ENCODE assay signal across 8 cellular contexts in genomic region chr1:94541175-94542087, GRCh38. TPM values are rescaled to one million over a fixed set of nuclear protein-coding genes. Genes with fewer than 3 reads are reported as not detected.
DNase-seq lines count a peak whose midpoint lies in the region; ATAC-seq and TF ChIP-seq lines count a peak whose summit lies in the region.

Gene F3 (minus strand): TSS chr1:94541759. CDS start chr1:94541636, 123 bp downstream.

- no peak for TF ChIP-seq RAD21 in SK-N-SH (IDR thresholded peaks at IDR 0.05; ENCODE audit: low read length)

- H3K4me2 ChIP-seq in SK-N-SH, result peak within 1 kb of the TSS; percentile 89

- DNase-seq in COLO668 (lab: John Stamatoyannopoulos, UW; ENCODE audit: unreplicated experiment) (peak; percentile 92), HUDEP-2 (lab: John Stamatoyannopoulos, UW; ENCODE audit: unreplicated experiment in 76 of 76) (peak in 54 of 76 experiments; percentile 3 to 68 (median 43)), SK-N-SH (peak; percentile 92), heart right ventricle (peak; percentile 89), posterior cingulate gyrus (peak; percentile 43 to 96 (median 72)), type B pancreatic cell (ENCODE audit: extremely low spot score, unreplicated experiment) (peak; percentile 88)

- H3K36me3 ChIP-seq in SK-N-SH (replicated peaks in 1 of 2; ENCODE audit: control insufficient read depth in 1 of 2, insufficient read depth in 2 of 2, low read length in 1 of 2), result no peaks in the 10 kb centered on the region
- peaks cover 0 to 9% (median 0%) of the 10 kb centered on the region in 9 donors for H3K36me3 ChIP-seq in heart right ventricle

- TF ChIP-seq EP300 in SK-N-SH (IDR thresholded peaks at IDR 0.05; ENCODE audit: borderline replicate concordance in 1 of 2, low read depth in 1 of 2, low read length in 1 of 2), result no peak; a peak in 1 of 4 replicates

- H3K9me3 ChIP-seq in SK-N-SH (no peaks in the 10 kb centered on the region), heart right ventricle (no peaks in the 10 kb centered on the region)

- TF ChIP-seq CTCF in SK-N-SH (IDR thresholded peaks at IDR 0.05) (no peak), heart right ventricle (IDR thresholded peaks at IDR 0.05) (peak in 2 of 9 donors; percentile 29 to 34), type B pancreatic cell (conservative IDR thresholded peaks at IDR 0.05) (peak; percentile 40)

- ATAC-seq in GM21360 (IDR thresholded peaks at IDR 0.05; ENCODE audit: unreplicated experiment) (peak; percentile 81), heart right ventricle (peak; percentile 92 to 96 (median 94))

- H3K27me3 ChIP-seq in SK-N-SH (ENCODE audit: insufficient read depth) (no peaks in the 10 kb centered on the region), heart right ventricle (peaks cover 0 to 12% (median 0%) of the 10 kb centered on the region in 7 donors)

- no peaks in the 10 kb centered on the region for H3K79me2 ChIP-seq in SK-N-SH (ENCODE audit: insufficient read depth)

- peaks cover 15% of the 10 kb centered on the region for H3K36me3 Mint-ChIP-seq in type B pancreatic cell

- H3K4me1 Mint-ChIP-seq in type B pancreatic cell (ENCODE audit: unreplicated experiment), result peaks cover 29% of the 10 kb centered on the region

- H3K27ac ChIP-seq in SK-N-SH (ENCODE audit: low read depth in 2 of 2, low read length in 1 of 2), result peak within 1 kb of the TSS; percentile 41 to 74; a peak in 2 of 4 replicates
- H3K27ac ChIP-seq in adipose tissue (ENCODE audit: low read depth, low read length), result peak within 1 kb of the TSS; percentile 65
- H3K27ac ChIP-seq in heart right ventricle, result peak within 1 kb of the TSS; percentile 87 to 95 (median 90)

- POLR2A ChIA-PET in SK-N-SH (lab: Yijun Ruan, JAX), result interaction anchor here (0.6 to 1.5 kb wide), 2 partner anchors 15 to 262 kb away, joined by 3 to 4 read pairs; no protein-coding TSS in a partner anchor

- peak within 1 kb of the TSS; percentile 94 for H2AFZ ChIP-seq in SK-N-SH (ENCODE audit: low read depth)

- H3K4me1 ChIP-seq in SK-N-SH (ENCODE audit: control insufficient read depth in 1 of 2, insufficient read depth in 2 of 2, low read depth in 1 of 2, low read length in 1 of 2) (peaks cover 14 to 15% of the 10 kb centered on the region in 2 experiments; a peak in 3 of 4 replicates), heart right ventricle (peaks cover 0 to 50% (median 32%) of the 10 kb centered on the region in 9 donors)

- H3K27me3 Mint-ChIP-seq in type B pancreatic cell, result peaks cover 19% of the 10 kb centered on the region

- H4K20me1 ChIP-seq in SK-N-SH (ENCODE audit: insufficient read depth), result no peaks in the 10 kb centered on the region

- H3K4me3 ChIP-seq in SK-N-SH (ENCODE audit: low read depth in 2 of 2, low read length in 1 of 2) (peak within 1 kb of the TSS; percentile 73 to 86), heart right ventricle (peak within 1 kb of the TSS; percentile 45 to 80 (median 72))

- no peaks in the 10 kb centered on the region for H3K9me2 ChIP-seq in SK-N-SH

- intact Hi-C loops in heart right ventricle (cut with DNase I) (loop anchor here in 7 of 10 donors (2.0 to 10.0 kb wide), 6 partner anchors 51 to 261 kb away; no protein-coding TSS in a partner anchor), posterior cingulate gyrus (cut with DNase I) (loop anchor here (2.0 kb wide), 1 partner anchor 49 kb away; no protein-coding TSS in a partner anchor)

- CTCF ChIA-PET in SK-N-SH (lab: Yijun Ruan, JAX), result interaction anchor here (1.1 to 3.0 kb wide), 9 partner anchors 8 to 632 kb away, joined by 3 to 25 read pairs (median 4); partner anchors contain the start of gene GCLM

- peaks cover 21% of the 10 kb centered on the region for H3F3A ChIP-seq in SK-N-SH (replicated peaks; ENCODE audit: insufficient read depth)

- WGBS in SK-N-SH (ENCODE audit: low lambda C conversion rate), result 29% methylated on average over 7 of the region's 96 CpGs
- 1 to 2% (median 1%) methylated on average over 64 to 96 of the region's 96 CpGs for WGBS in adipose tissue, 3 donors
- 1 to 3% methylated on average over 80 to 96 of the region's 96 CpGs for WGBS in heart right ventricle, 2 donors

- H3K9me3 Mint-ChIP-seq in type B pancreatic cell, result no peaks in the 10 kb centered on the region

- H3K27ac Mint-ChIP-seq in type B pancreatic cell, result peak within 1 kb of the TSS; percentile 87

- peak within 1 kb of the TSS; percentile 57; the same call in 1 of the 2 replicates for H3K9ac ChIP-seq in SK-N-SH

- peak within 1 kb of the TSS; percentile 95 for H3K4me3 Mint-ChIP-seq in type B pancreatic cell

TF ChIP-seq in SK-N-SH, 30 proteins besides CTCF, POLR2A, EP300 and RAD21:
- TF ChIP-seq NRF1 (IDR thresholded peaks at IDR 0.05; ENCODE audit: low read depth, low read length) (no peak), TEAD4 (IDR thresholded peaks at IDR 0.05; ENCODE audit: borderline replicate concordance, insufficient read depth) (no peak), JUND (IDR thresholded peaks at IDR 0.05) (peak; percentile 80), SIN3A (IDR thresholded peaks at IDR 0.05; ENCODE audit: borderline replicate concordance, low read depth, low read length) (no peak; the same call in 1 of the 2 replicates), POLR2AphosphoS5 (IDR thresholded peaks at IDR 0.05; ENCODE audit: low read depth, low read length) (peak; percentile 36; the same call in 1 of the 2 replicates), FOSL2 (IDR thresholded peaks at IDR 0.05; ENCODE audit: borderline replicate concordance, low read depth) (peak; percentile 94), NFIC (IDR thresholded peaks at IDR 0.05; ENCODE audit: borderline replicate concordance) (no peak), RFX5 (IDR thresholded peaks at IDR 0.05; ENCODE audit: low read length) (no peak), MXI1 (IDR thresholded peaks at IDR 0.05; ENCODE audit: low read depth, low read length) (peak; percentile 26; the same call in 1 of the 2 replicates), YY1 (IDR thresholded peaks at IDR 0.05; ENCODE audit: low read depth) (no peak; the same call in 1 of the 2 replicates), MEF2A (IDR thresholded peaks at IDR 0.05; ENCODE audit: borderline replicate concordance, low read depth) (no peak), GATA2 (CRISPR knock-in tag; IDR thresholded peaks at IDR 0.05) (no peak), RCOR1 (IDR thresholded peaks at IDR 0.05; ENCODE audit: low read length) (no peak), MAX (IDR thresholded peaks at IDR 0.05; ENCODE audit: low read depth) (0 out of 2 replicates have a peak, but pooled peaks have one; percentile 4), GABPA (IDR thresholded peaks at IDR 0.05; ENCODE audit: low read depth) (no peak), RXRA (IDR thresholded peaks at IDR 0.05; ENCODE audit: borderline replicate concordance, low read depth) (no peak), TAF1 (IDR thresholded peaks at IDR 0.05; ENCODE audit: borderline replicate concordance, low read depth, low read length) (peak; percentile 26; the same call in 1 of the 2 replicates)

RNA-seq across cellular contexts. Expression of gene F3, which starts in this region (rescaled TPM):
- 1.8 and 2.5 TPM in 2 replicates for polyA plus RNA-seq in SK-N-SH (2012; rRNA removed)
- 2.3 and 2.4 TPM in 2 replicates for polyA plus RNA-seq in SK-N-SH (2012; cell fraction: cytosol; rRNA removed)
- 2.8 and 3.6 TPM in 2 replicates for polyA plus RNA-seq in SK-N-SH (2012; cell fraction: nucleus; rRNA removed)
- 100 to 1,000 TPM in 1 of 3 donors, 10 to 100 TPM in 2; 66.5 to 115 (median 95.5) TPM for polyA plus RNA-seq in adipose tissue
- total RNA-seq in heart right ventricle, result 10 to 100 TPM; 20.4 to 99.0 (median 48.5) TPM
- 10 to 100 TPM; 20.6 to 30.9 TPM for polyA plus RNA-seq in heart right ventricle
- 102 and 207 TPM in 2 replicates for total RNA-seq in type B pancreatic cell (ENCODE audit: low replicate concordance)

Comparison
In these comparisons a context has a peak if more than half of its experiments do, and no peak if none do; other contexts are left out.
1. Peak in every context shown above with its lines: DNase-seq, ATAC-seq, H3K4me3 ChIP-seq and H3K27ac ChIP-seq.